ENCODE assay signal across 24 cellular contexts in genomic region chr20:42589976-42590639, GRCh38.
"Had no signal": no experiment of that assay in that cellular context is flagged by ENCODE, and none has a peak within 500 bp of the region (broad histone marks: within the 10 kb centered on the region; RNA-seq: fewer than 3 reads in every experiment).

No MANE protein-coding gene starts in this region.

- DNase-seq: cortex of kidney; effector memory CD8-positive, alpha-beta T cell; foreskin fibroblast; gastrocnemius medialis; head of caudate nucleus; left ventricle myocardium superior; lower lobe of right lung; mucosa of descending colon; naive B cell; stimulated activated CD4-positive, alpha-beta T cell treated with anti-CD3 and anti-CD28 coated beads, Interleukin-12 subunit alpha, Interleukin-12 subunit beta, amount 100 ng/mL, for 4 hours; stimulated activated CD4-positive, alpha-beta T cell treated with anti-CD3 and anti-CD28 coated beads, Interleukin-1b, Interleukin-23, amount 100 ng/mL, for 48 hours; stimulated activated CD4-positive, alpha-beta T cell treated with anti-CD3 and anti-CD28 coated beads, Interleukin-4, amount 100 ng/mL, for 1 hour; stimulated activated CD8-positive, alpha-beta memory T cell treated with anti-CD3 and anti-CD28 coated beads, Interleukin-4, amount 100 ng/mL, for 48 hours; stimulated activated naive CD4-positive, alpha-beta T cell; stimulated activated naive CD8-positive, alpha-beta T cell treated with anti-CD3 and anti-CD28 coated beads, Interleukin-15, amount 100 ng/mL, for 72 hours; transverse colon; upper lobe of right lung; uterus had no signal

- H3K9me3 ChIP-seq: gastrocnemius medialis, lower lobe of right lung, mucosa of descending colon, neutrophil, pancreas, suprapubic skin, transverse colon, upper lobe of right lung, uterus had no signal

- H3K4me1 ChIP-seq: gastrocnemius medialis, lower lobe of right lung, suprapubic skin, transverse colon, upper lobe of right lung, uterus had no signal

- H3K4me3 ChIP-seq: gastrocnemius medialis, lower lobe of right lung, mucosa of descending colon, pancreas, smooth muscle cell, suprapubic skin, transverse colon, upper lobe of right lung, uterus had no signal

- H3K4me2 ChIP-seq: smooth muscle cell had no signal

- H3K27me3 ChIP-seq: gastrocnemius medialis, neutrophil, pancreas, suprapubic skin, transverse colon, upper lobe of right lung, uterus had no signal

- H3K27ac ChIP-seq: gastrocnemius medialis, lower lobe of right lung, neutrophil, suprapubic skin, transverse colon, upper lobe of right lung, uterus had no signal

- H3K36me3 ChIP-seq: gastrocnemius medialis, lower lobe of right lung, neutrophil, pancreas, suprapubic skin, transverse colon, upper lobe of right lung, uterus had no signal

- ATAC-seq: effector memory CD8-positive, alpha-beta T cell; gastrocnemius medialis; left ventricle myocardium superior; lower lobe of right lung; mucosa of descending colon; natural killer cell treated with Interleukin-12 subunit alpha and Interleukin-12 subunit beta and Interleukin-15 and Interleukin-18, amount 100 ng/mL, for 72 hours; sciatic nerve; stimulated activated naive CD8-positive, alpha-beta T cell treated with anti-CD3 and anti-CD28 coated beads, Interleukin-15, amount 100 ng/mL, for 72 hours; upper lobe of right lung had no signal
